ENCODE assay signal across 7 cellular contexts in the genomic region with DNA sequence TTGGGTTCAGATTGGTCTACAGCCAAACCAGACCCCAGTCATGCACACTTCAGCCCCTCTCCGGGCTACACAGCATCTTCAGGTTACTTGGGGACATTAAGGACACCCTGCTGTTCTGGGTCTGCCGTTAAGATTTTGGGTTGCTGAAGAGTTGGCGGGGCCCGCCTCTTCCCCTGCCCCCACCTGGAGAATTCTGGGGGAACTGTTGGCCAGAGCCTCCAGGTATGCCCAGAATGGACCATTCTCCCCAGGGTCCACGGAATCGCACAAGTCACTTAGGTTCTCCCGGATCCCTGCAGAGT. TPM values are rescaled to one million over a fixed set of nuclear protein-coding genes. Genes with fewer than 3 reads are reported as not detected.
A peak's percentile ranks its signal among the peaks of the same experiment; 100 is the strongest.
DNase-seq lines count a peak whose midpoint lies in the region; ATAC-seq and TF ChIP-seq lines count a peak whose summit lies in the region.
"Had no signal": no experiment of that assay in that cellular context is flagged by ENCODE, and none has a peak within 500 bp of the region (broad histone marks: within the 10 kb centered on the region; RNA-seq: fewer than 3 reads in every experiment).

No MANE protein-coding gene starts in this region.

- DNase-seq in HFFc6 (no peak), astrocyte of the spinal cord (ENCODE audit: low read depth, low spot score) (no peak), ovary (no peak)
- no peak for DNase-seq in effector memory CD4-positive, alpha-beta T cell
- DNase-seq in stimulated activated CD8-positive, alpha-beta memory T cell treated with anti-CD3 and anti-CD28 coated beads, Interleukin-4, amount 100 ng/mL, for 48 hours: no peak
- DNase-seq: effector CD4-positive, alpha-beta T cell had no signal

- 4 to 9% (median 6%) methylated on average over 7 of the region's 7 CpGs for WGBS in ovary, 3 donors

- H3K27ac ChIP-seq in ovary: peak overlapping the region in 1 of 2 donors; percentile 56
- no peak overlapping the region for H3K27ac ChIP-seq in effector memory CD4-positive, alpha-beta T cell (ENCODE audit: insufficient read depth, low read length, poor library complexity, severe bottlenecking)

- in situ Hi-C loops in astrocyte of the spinal cord (cut with HindIII; ENCODE audit: low sequenced_read_pairs): no loop called here

- TF ChIP-seq EP300 in ovary (IDR thresholded peaks at IDR 0.05): no peak

- peaks cover 15% of the 10 kb centered on the region for H3K4me1 ChIP-seq in ovary (ENCODE audit: insufficient read depth)
- H3K4me1 ChIP-seq in effector memory CD4-positive, alpha-beta T cell (ENCODE audit: control insufficient read depth, insufficient read depth, low read length, poor library complexity, severe bottlenecking): peaks cover 14% of the 10 kb centered on the region

- H3K4me3 Mint-ChIP-seq in HFFc6: peak overlapping the region; percentile 83

- no peaks in the 10 kb centered on the region for H3K36me3 ChIP-seq in ovary
- no peaks in the 10 kb centered on the region for H3K36me3 ChIP-seq in effector memory CD4-positive, alpha-beta T cell (ENCODE audit: control insufficient read depth, insufficient read depth, low read length)

- peaks cover 1% of the 10 kb centered on the region; the same call in 1 of the 2 replicates for H3K27me3 Mint-ChIP-seq in HFFc6 (ENCODE audit: insufficient read depth)

- no peaks in the 10 kb centered on the region for H3K27me3 ChIP-seq in ovary
- peaks cover 9% of the 10 kb centered on the region for H3K27me3 ChIP-seq in effector memory CD4-positive, alpha-beta T cell (replicated peaks; ENCODE audit: control insufficient read depth, insufficient read depth, low read length, poor library complexity, severe bottlenecking)

- no peaks in the 10 kb centered on the region for H3K9me3 ChIP-seq in ovary
- no peaks in the 10 kb centered on the region for H3K9me3 ChIP-seq in effector memory CD4-positive, alpha-beta T cell (ENCODE audit: control insufficient read depth, low read length)

- H3K9me3 Mint-ChIP-seq in HFFc6: no peaks in the 10 kb centered on the region

- no peak for ATAC-seq in HG03521 (IDR thresholded peaks at IDR 0.05; ENCODE audit: unreplicated experiment)

- TF ChIP-seq CTCF in HFFc6 (IDR thresholded peaks at IDR 0.05) (no peak), astrocyte of the spinal cord (IDR thresholded peaks at IDR 0.05; ENCODE audit: low read depth, low read length) (no peak), ovary (IDR thresholded peaks at IDR 0.05) (no peak)

- H3K36me3 Mint-ChIP-seq in HFFc6 (ENCODE audit: low read depth): no peaks in the 10 kb centered on the region

- peak overlapping the region; percentile 51 for H3K4me3 ChIP-seq in astrocyte of the spinal cord (ENCODE audit: low read depth, low read length)
- peak overlapping the region; percentile 68 for H3K4me3 ChIP-seq in ovary
- no peak overlapping the region for H3K4me3 ChIP-seq in effector memory CD4-positive, alpha-beta T cell (ENCODE audit: insufficient read depth, low read depth, low read length, poor library complexity, severe bottlenecking)

- no peak for TF ChIP-seq POLR2A in ovary (IDR thresholded peaks at IDR 0.05)

- H3K27ac Mint-ChIP-seq in HFFc6: peak overlapping the region; percentile 53

- intact Hi-C loops in ovary (cut with DNase I): loop anchor here in 2 of 4 donors (5.0 to 10.0 kb wide), 2 partner anchors 47 to 49 kb away; no protein-coding TSS in a partner anchor

- peaks cover 31% of the 10 kb centered on the region for H3K4me1 Mint-ChIP-seq in HFFc6 (ENCODE audit: low read depth)

RNA-seq across cellular contexts. Expression of a gene that starts 0.4 kb away (rescaled TPM):
- 100 to 1,000 TPM in 1 of 6 experiments, 10 to 100 TPM in 5; 62.8 to 115 (median 66.7) TPM for total RNA-seq in HFFc6 (2021; fragmentation: NEBNext Ultra II Directional; extraction: Animal tissue kit (Norgen Biotek cat#: 25700))
- total RNA-seq in ovary: 100 to 1,000 TPM in 4 of 7 donors, 10 to 100 TPM in 3; 65.7 to 167 (median 105) TPM
- 10 to 100 TPM; 44.4 to 79.6 TPM for polyA plus RNA-seq in ovary

RNA-seq across cellular contexts. Expression of a gene that starts 16.3 kb away (rescaled TPM):
- total RNA-seq in HFFc6 (2021; fragmentation: NEBNext Ultra II Directional; extraction: Animal tissue kit (Norgen Biotek cat#: 25700)): 10 to 100 TPM; 10.7 to 12.6 (median 11.8) TPM
- total RNA-seq in ovary: 10 to 100 TPM; 17.8 to 29.8 (median 24.7) TPM
- 10 to 100 TPM; 14.7 to 27.2 TPM for polyA plus RNA-seq in ovary

RNA-seq across cellular contexts. Expression of a gene that starts 16.5 kb away (rescaled TPM):
- 10 to 100 TPM; 52.6 to 62.9 (median 58.7) TPM for total RNA-seq in HFFc6 (2021; fragmentation: NEBNext Ultra II Directional; extraction: Animal tissue kit (Norgen Biotek cat#: 25700))
- 10 to 100 TPM; 11.5 to 56.7 (median 47.3) TPM for total RNA-seq in ovary
- 10 to 100 TPM; 37.2 to 55.6 TPM for polyA plus RNA-seq in ovary

RNA-seq across cellular contexts. Expression of a gene that starts 22.1 kb away (rescaled TPM):
- 10 to 100 TPM; 33.7 to 50.3 (median 37.0) TPM for total RNA-seq in HFFc6 (2021; fragmentation: NEBNext Ultra II Directional; extraction: Animal tissue kit (Norgen Biotek cat#: 25700))
- 10 to 100 TPM; 15.6 to 29.1 (median 25.0) TPM for total RNA-seq in ovary
- 10 to 100 TPM in 1 of 2 donors, 1 to 10 TPM in 1; 9.3 to 13.9 TPM for polyA plus RNA-seq in ovary

RNA-seq across cellular contexts. Expression of a gene that starts 54.3 kb away (rescaled TPM):
- total RNA-seq in HFFc6 (2021; fragmentation: NEBNext Ultra II Directional; extraction: Animal tissue kit (Norgen Biotek cat#: 25700)): 100 to 1,000 TPM in 2 of 6 experiments, 10 to 100 TPM in 4; 85.0 to 101 (median 96.4) TPM
- total RNA-seq in ovary: 10 to 100 TPM; 24.7 to 50.4 (median 36.0) TPM
- 10 to 100 TPM; 23.6 to 58.7 TPM for polyA plus RNA-seq in ovary
